In the genomic region with DNA sequence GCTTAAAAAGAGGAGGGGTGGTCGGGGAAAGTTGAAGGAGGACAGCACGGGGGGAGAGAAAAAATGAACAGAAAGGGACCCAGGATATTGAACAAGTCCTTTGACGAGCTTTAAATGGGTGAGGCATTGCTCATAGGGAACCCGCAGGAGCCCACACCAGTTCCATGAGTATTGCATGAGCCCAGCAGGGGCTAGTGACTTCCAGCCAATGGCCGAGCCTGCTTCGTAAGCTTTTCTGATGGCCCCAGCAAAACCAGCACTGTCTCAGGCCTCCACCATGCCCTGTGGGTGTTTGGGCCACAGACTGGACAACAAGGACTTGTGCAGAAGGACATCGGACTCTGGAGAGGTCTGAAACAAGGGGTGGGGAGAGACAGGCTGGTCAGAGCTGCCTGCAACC, we compare ENCODE assay signal across 8 cellular contexts.
DNase-seq lines count a peak whose midpoint lies in the region; ATAC-seq, FAIRE-seq and TF ChIP-seq lines count a peak whose summit lies in the region.

No MANE protein-coding gene starts in this region.

- no peak for FAIRE-seq in RCC 7860 (lab: Jason Lieb, UNC)

- peak overlapping the region; percentile 94 for H3K27ac Mint-ChIP-seq in CD4-positive, alpha-beta T cell
- H3K27ac Mint-ChIP-seq in endodermal cell, result peak overlapping the region; percentile 47
- peak overlapping the region; percentile 92 for H3K27ac Mint-ChIP-seq in osteocyte (ENCODE audit: unreplicated experiment)

- no peaks in the 10 kb centered on the region for H3K9me3 Mint-ChIP-seq in CD4-positive, alpha-beta T cell
- no peaks in the 10 kb centered on the region for H3K9me3 Mint-ChIP-seq in endodermal cell
- no peaks in the 10 kb centered on the region for H3K9me3 Mint-ChIP-seq in osteocyte (ENCODE audit: unreplicated experiment)

- ATAC-seq in CD4-positive, alpha-beta T cell (ENCODE audit: poor library complexity), result no peak

- H3K4me1 ChIP-seq in endodermal cell (ENCODE audit: control insufficient read depth, insufficient read depth, low read length), result no peaks in the 10 kb centered on the region

- POLR2A ChIA-PET in CD4-positive, alpha-beta T cell (lab: Charles Lee), result interaction anchor here (0.6 to 2.4 kb wide), 21 partner anchors 9 to 307 kb away, joined by 3 to 23 read pairs (median 5); partner anchors contain the start of gene ZFP36L1

- H3K4me1 Mint-ChIP-seq in CD4-positive, alpha-beta T cell (ENCODE audit: low read depth), result peaks cover 73% of the 10 kb centered on the region
- H3K4me1 Mint-ChIP-seq in endodermal cell, result peaks cover 10% of the 10 kb centered on the region
- H3K4me1 Mint-ChIP-seq in osteocyte (ENCODE audit: unreplicated experiment), result peaks cover 75% of the 10 kb centered on the region

- no peak for TF ChIP-seq CTCF in CD4-positive, alpha-beta T cell (IDR thresholded peaks at IDR 0.05)
- TF ChIP-seq CTCF in endodermal cell (conservative IDR thresholded peaks at IDR 0.05) (no peak), osteocyte (IDR thresholded peaks at IDR 0.05) (no peak)

- no peak overlapping the region for H3K9ac ChIP-seq in endodermal cell (ENCODE audit: extremely low read depth, low read length, poor library complexity, severe bottlenecking)

- H3K27me3 Mint-ChIP-seq in CD4-positive, alpha-beta T cell, result no peaks in the 10 kb centered on the region
- H3K27me3 Mint-ChIP-seq in endodermal cell (ENCODE audit: insufficient read depth), result peaks cover 5% of the 10 kb centered on the region
- H3K27me3 Mint-ChIP-seq in osteocyte (ENCODE audit: unreplicated experiment), result no peaks in the 10 kb centered on the region

- intact Hi-C loops in CD4-positive, alpha-beta T cell (cut with DNase I, micrococcal nuclease), result loop anchor here in 1 of 2 experiments (10.0 kb wide), 2 partner anchors 59 to 419 kb away; no protein-coding TSS in a partner anchor

- peak overlapping the region; percentile 26 for H3K27ac ChIP-seq in CD4-positive, alpha-beta T cell (ENCODE audit: low read depth, low read length)
- peak overlapping the region; percentile 53 for H3K27ac ChIP-seq in endodermal cell (ENCODE audit: low read depth, low read length)

- H3K36me3 ChIP-seq in endodermal cell (ENCODE audit: control insufficient read depth, insufficient read depth, low read length), result no peaks in the 10 kb centered on the region

- CTCF ChIA-PET in CD4-positive, alpha-beta T cell (lab: Charles Lee), result interaction anchor here (0.9 to 1.8 kb wide), 5 partner anchors 97 to 133 kb away, joined by 4 to 12 read pairs (median 5); no protein-coding TSS in a partner anchor

- no peaks in the 10 kb centered on the region for H3K27me3 ChIP-seq in CD4-positive, alpha-beta T cell (ENCODE audit: control insufficient read depth, insufficient read depth, low read length)
- no peaks in the 10 kb centered on the region for H3K27me3 ChIP-seq in endodermal cell (ENCODE audit: control insufficient read depth, insufficient read depth, low read length, poor library complexity, severe bottlenecking)

- no peaks in the 10 kb centered on the region for H3K9me3 ChIP-seq in CD4-positive, alpha-beta T cell (ENCODE audit: control insufficient read depth, low read length)
- no peaks in the 10 kb centered on the region for H3K9me3 ChIP-seq in endodermal cell (ENCODE audit: control insufficient read depth, low read length)

- WGBS in endodermal cell (ENCODE audit: insufficient coverage in 1 of 2, insufficient read length in 1 of 2), 2 experiments, result 88 to 89% methylated on average over 7 of the region's 7 CpGs

- H3K4me3 ChIP-seq in endodermal cell (ENCODE audit: low read length), result no peak overlapping the region

- no peaks in the 10 kb centered on the region for H3K36me3 Mint-ChIP-seq in CD4-positive, alpha-beta T cell (ENCODE audit: low read depth)
- H3K36me3 Mint-ChIP-seq in endodermal cell (ENCODE audit: low read depth) (no peaks in the 10 kb centered on the region), osteocyte (ENCODE audit: unreplicated experiment) (peaks cover 2% of the 10 kb centered on the region)

- no peak for DNase-seq in CD4-positive, alpha-beta T cell
- DNase-seq in RCC 7860 (ENCODE audit: low spot score) (peak; percentile 53), endodermal cell (no peak), osteocyte (ENCODE audit: extremely low spot score, unreplicated experiment) (no peak), NCI-H187 (lab: John Stamatoyannopoulos, UW) (no peak), Kasumi-1 (lab: John Stamatoyannopoulos, UW) (no peak), mesenteric fat pad (ENCODE audit: low spot score) (no peak), NCI-H146 (lab: John Stamatoyannopoulos, UW) (no peak)

- peak overlapping the region; percentile 49 for H3K4me3 Mint-ChIP-seq in CD4-positive, alpha-beta T cell
- H3K4me3 Mint-ChIP-seq in endodermal cell (no peak overlapping the region), osteocyte (ENCODE audit: unreplicated experiment) (no peak overlapping the region)
